25 cellular contexts compared by ENCODE assay signal in genomic region chr1:70717656-70718055, GRCh38.
"Had no signal": no experiment of that assay in that cellular context is flagged by ENCODE, and none has a peak within 500 bp of the region (broad histone marks: within the 10 kb centered on the region; RNA-seq: fewer than 3 reads in every experiment).

No MANE protein-coding gene starts in this region.

- H3K9me3 ChIP-seq: gastrocnemius medialis, lower lobe of right lung, right lobe of liver, testis, upper lobe of left lung had no signal

- H3K36me3 ChIP-seq: gastrocnemius medialis, left lung, lower lobe of right lung, right lobe of liver, upper lobe of left lung had no signal

- DNase-seq: activated CD4-positive, alpha-beta memory T cell treated with anti-CD3 and anti-CD28 coated beads, Interleukin-2, amount 10 ng/mL, durations not matched to agents 7 days and 5 days; activated CD4-positive, alpha-beta T cell treated with anti-CD3 and anti-CD28 coated beads for 48 hours; activated CD8-positive, alpha-beta memory T cell treated with anti-CD3 and anti-CD28 coated beads, Interleukin-2, amount 50 U/mL, for 48 hours; activated gamma-delta T cell; activated naive CD4-positive, alpha-beta T cell treated with anti-CD3 and anti-CD28 coated beads, Interleukin-2, amount 50 U/mL, for 16 hours; activated T-cell treated with anti-CD3 and anti-CD28 coated beads, Interleukin-2, amount 50 U/mL, for 24 hours; amniotic stem cell; endodermal cell; gastrocnemius medialis; glutamatergic neuron; left lung; lower lobe of right lung; mesenchymal stem cell; natural killer cell; right lobe of liver; stimulated activated CD4-positive, alpha-beta T cell treated with anti-CD3 and anti-CD28 coated beads, Interleukin-12 subunit alpha, Interleukin-12 subunit beta, amount 100 ng/mL, for 4 hours; stimulated activated CD4-positive, alpha-beta T cell treated with anti-CD3 and anti-CD28 coated beads, Interleukin-4, amount 100 ng/mL, for 1 hour; stimulated activated naive CD8-positive, alpha-beta T cell treated with anti-CD3 and anti-CD28 coated beads, Interleukin-15, Interleukin-2, amounts not matched to agents 100 U/mL and 50 U/mL, for 24 hours; T-helper 9 cell; testis; upper lobe of left lung had no signal

- ATAC-seq: activated CD4-positive, CD25-positive, alpha-beta regulatory T cell treated with anti-CD3 and anti-CD28 coated beads, Interleukin-2, amount 50 U/mL, for 24 hours; esophagus mucosa; gastrocnemius medialis; left lung; lower lobe of right lung; natural killer cell; right lobe of liver; stimulated activated naive CD8-positive, alpha-beta T cell treated with anti-CD3 and anti-CD28 coated beads, Interleukin-15, Interleukin-2, amounts not matched to agents 100 U/mL and 50 U/mL, for 24 hours had no signal

- H3K27ac ChIP-seq: gastrocnemius medialis, left lung, lower lobe of right lung, right lobe of liver, skin epidermis, testis, upper lobe of left lung, VCaP had no signal

- H3K4me3 ChIP-seq: gastrocnemius medialis, left lung, lower lobe of right lung, right lobe of liver, skin epidermis, testis, upper lobe of left lung had no signal

- H3K4me1 ChIP-seq: gastrocnemius medialis, left lung, lower lobe of right lung, right lobe of liver, testis, upper lobe of left lung had no signal

- H3K27me3 ChIP-seq: gastrocnemius medialis, left lung, right lobe of liver, testis, upper lobe of left lung had no signal
